ENCODE assay signal across 14 cellular contexts in the genomic region with DNA sequence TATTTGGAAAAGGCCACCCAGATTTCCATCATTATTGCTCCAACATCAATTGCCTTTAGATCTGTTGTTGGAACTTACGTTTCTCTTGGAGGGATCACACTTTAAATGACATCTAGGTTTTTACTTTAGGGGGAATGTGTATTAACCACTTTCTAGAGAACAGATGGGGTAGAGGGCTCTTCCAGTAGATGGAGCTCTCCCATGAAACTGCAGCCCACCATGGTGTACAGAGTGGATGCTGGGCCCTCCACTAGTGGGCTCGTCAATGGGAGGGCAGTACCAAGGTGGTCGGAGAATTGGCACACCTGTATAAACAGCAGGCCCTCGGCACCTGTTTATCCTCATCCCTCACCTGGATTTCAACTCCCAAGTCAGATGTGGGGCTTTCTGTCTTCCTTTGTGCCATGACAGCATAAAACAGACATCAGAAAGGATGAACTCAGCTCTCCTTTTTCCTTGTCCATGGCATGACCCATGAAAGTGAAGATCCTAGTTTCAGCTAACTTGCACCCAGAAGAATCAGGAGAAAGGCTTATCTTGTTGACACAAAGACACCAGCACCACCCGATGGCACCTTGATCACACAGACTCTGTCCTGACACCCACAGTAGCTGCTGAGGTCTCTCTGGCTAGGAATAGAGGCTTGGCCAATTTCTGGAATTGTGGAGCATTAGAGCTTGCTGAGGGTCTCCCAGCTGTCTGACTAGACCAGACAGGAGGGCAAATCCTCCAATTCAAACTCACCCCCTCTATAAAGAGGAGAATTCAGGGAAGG.
DNase-seq lines count a peak whose midpoint lies in the region; ATAC-seq and TF ChIP-seq lines count a peak whose summit lies in the region.
"Had no signal": no experiment of that assay in that cellular context is flagged by ENCODE, and none has a peak within 500 bp of the region (broad histone marks: within the 10 kb centered on the region; RNA-seq: fewer than 3 reads in every experiment).

No MANE protein-coding gene starts in this region.

- in situ Hi-C loops in mammary epithelial cell (cut with MboI; ENCODE audit: low sequenced_read_pairs in 2 of 2): no loop called here

- no peaks in the 10 kb centered on the region for H3K9me3 Mint-ChIP-seq in stimulated activated effector memory CD8-positive, alpha-beta T cell treated with anti-CD3 and anti-CD28 coated beads, Interleukin-12 subunit alpha, Interleukin-12 subunit beta, amount 100 ng/mL, for 72 hours
- H3K9me3 Mint-ChIP-seq in activated CD8-positive, alpha-beta T cell treated with anti-CD3 and anti-CD28 coated beads for 36 hours: no peaks in the 10 kb centered on the region

- H3K36me3 ChIP-seq in mammary epithelial cell (ENCODE audit: insufficient read depth, low read length): no peaks in the 10 kb centered on the region
- H3K36me3 ChIP-seq in breast epithelium: no peaks in the 10 kb centered on the region
- no peaks in the 10 kb centered on the region for H3K36me3 ChIP-seq in Loucy (ENCODE audit: insufficient read depth, low read length)
- H3K36me3 ChIP-seq: gastrocnemius medialis had no signal

- H4K20me1 ChIP-seq in mammary epithelial cell (ENCODE audit: insufficient read depth, low read length): no peaks in the 10 kb centered on the region
- H4K20me1 ChIP-seq in Loucy (ENCODE audit: insufficient read depth, low read length, poor library complexity, severe bottlenecking): no peaks in the 10 kb centered on the region

- no peak overlapping the region for H3K4me3 Mint-ChIP-seq in stimulated activated effector memory CD8-positive, alpha-beta T cell treated with anti-CD3 and anti-CD28 coated beads, Interleukin-12 subunit alpha, Interleukin-12 subunit beta, amount 100 ng/mL, for 72 hours
- H3K4me3 Mint-ChIP-seq in activated CD8-positive, alpha-beta T cell treated with anti-CD3 and anti-CD28 coated beads for 36 hours: no peak overlapping the region

- no peaks in the 10 kb centered on the region for H3K36me3 Mint-ChIP-seq in stimulated activated effector memory CD8-positive, alpha-beta T cell treated with anti-CD3 and anti-CD28 coated beads, Interleukin-12 subunit alpha, Interleukin-12 subunit beta, amount 100 ng/mL, for 72 hours
- no peaks in the 10 kb centered on the region for H3K36me3 Mint-ChIP-seq in activated CD8-positive, alpha-beta T cell treated with anti-CD3 and anti-CD28 coated beads for 36 hours (ENCODE audit: low read depth)

- H3K4me2 ChIP-seq in mammary epithelial cell (ENCODE audit: insufficient read depth, low read depth, low read length): no peak overlapping the region
- no peak overlapping the region for H3K4me2 ChIP-seq in Loucy (ENCODE audit: low read depth, low read length, poor library complexity, severe bottlenecking)

- H3K4me1 ChIP-seq in mammary epithelial cell (ENCODE audit: insufficient read depth, low read length) (no peaks in the 10 kb centered on the region), breast epithelium (no peaks in the 10 kb centered on the region), Loucy (ENCODE audit: insufficient read depth, low read length, poor library complexity, severe bottlenecking) (no peaks in the 10 kb centered on the region)
- H3K4me1 ChIP-seq: gastrocnemius medialis had no signal

- no peaks in the 10 kb centered on the region for H3K79me2 ChIP-seq in mammary epithelial cell (ENCODE audit: insufficient read depth, low read length)
- H3K79me2 ChIP-seq in Loucy (ENCODE audit: insufficient read depth, low read length): no peaks in the 10 kb centered on the region

- CTCF ChIA-PET in mammary epithelial cell (lab: Charles Lee; ENCODE audit: low non-redundant PET): interaction anchor here (0.6 kb wide), 2 partner anchors 64 to 67 kb away, joined by 8 to 12 read pairs; no protein-coding TSS in a partner anchor
- CTCF ChIA-PET in activated CD8-positive, alpha-beta T cell treated with anti-CD3 and anti-CD28 coated beads for 36 hours (lab: Charles Lee): no interaction called here

- H3K9ac ChIP-seq in mammary epithelial cell (ENCODE audit: insufficient read depth, low read length): no peak overlapping the region
- no peak overlapping the region for H3K9ac ChIP-seq in Loucy (ENCODE audit: low read depth, low read length, poor library complexity, severe bottlenecking)

- no peak for TF ChIP-seq POLR2A in breast epithelium (IDR thresholded peaks at IDR 0.05)

- H3K27me3 ChIP-seq in mammary epithelial cell (ENCODE audit: insufficient read depth, low read length) (no peaks in the 10 kb centered on the region), breast epithelium (no peaks in the 10 kb centered on the region), Loucy (ENCODE audit: insufficient read depth, low read length, poor library complexity, severe bottlenecking) (no peaks in the 10 kb centered on the region)
- H3K27me3 ChIP-seq: gastrocnemius medialis had no signal

- no peaks in the 10 kb centered on the region for H3K9me2 ChIP-seq in Loucy (replicated peaks; ENCODE audit: low read depth, low read length)

- H2AFZ ChIP-seq in mammary epithelial cell (ENCODE audit: low read depth, low read length): no peak overlapping the region
- H2AFZ ChIP-seq in Loucy (ENCODE audit: low read length): 0 out of 2 replicates have a peak overlapping the region, but pooled peaks have one; percentile 35

- H3K4me3 ChIP-seq in mammary epithelial cell (replicated peaks in 1 of 3; ENCODE audit: insufficient read depth in 1 of 3, low read depth in 2 of 3, low read length in 3 of 3): no peak overlapping the region
- H3K4me3 ChIP-seq in breast epithelium: no peak overlapping the region
- H3K4me3 ChIP-seq in Loucy (ENCODE audit: low read length, poor library complexity, severe bottlenecking): no peak overlapping the region
- no peak overlapping the region for H3K4me3 ChIP-seq in epithelial cell of esophagus (ENCODE audit: low read length)
- H3K4me3 ChIP-seq: gastrocnemius medialis had no signal

- WGBS in mammary epithelial cell (ENCODE audit: low coverage, missing lambda C conversion rate): 86% methylated on average over 5 of the region's 5 CpGs

- no peaks in the 10 kb centered on the region for H3K4me1 Mint-ChIP-seq in stimulated activated effector memory CD8-positive, alpha-beta T cell treated with anti-CD3 and anti-CD28 coated beads, Interleukin-12 subunit alpha, Interleukin-12 subunit beta, amount 100 ng/mL, for 72 hours
- H3K4me1 Mint-ChIP-seq in activated CD8-positive, alpha-beta T cell treated with anti-CD3 and anti-CD28 coated beads for 36 hours (ENCODE audit: low read depth): no peaks in the 10 kb centered on the region

- DNase-seq in mammary epithelial cell (no peak), breast epithelium (ENCODE audit: low spot score in 2 of 2) (no peak), epithelial cell of esophagus (ENCODE audit: low read depth) (peak; percentile 29), RKO (ENCODE audit: low spot score) (no peak)
- no peak for DNase-seq in stimulated activated effector memory CD8-positive, alpha-beta T cell treated with anti-CD3 and anti-CD28 coated beads, Interleukin-12 subunit alpha, Interleukin-12 subunit beta, amount 100 ng/mL, for 72 hours (ENCODE audit: low spot score in 2 of 2)
- no peak for DNase-seq in activated CD8-positive, alpha-beta T cell treated with anti-CD3 and anti-CD28 coated beads for 36 hours
- DNase-seq: activated effector memory CD4-positive, alpha-beta T cell treated with anti-CD3 and anti-CD28 coated beads, Interleukin-2, amount 50 U/mL, for 16 hours; DMS79; gastrocnemius medialis; kidney; NCI-H2081 treated with DMSO at 0.1 percent for 48 hours; NCI-H774 had no signal

- H3K27me3 Mint-ChIP-seq in activated CD8-positive, alpha-beta T cell treated with anti-CD3 and anti-CD28 coated beads for 36 hours: peaks cover 1% of the 10 kb centered on the region

- TF ChIP-seq CTCF in mammary epithelial cell (conservative IDR thresholded peaks at IDR 0.05 in 1 of 2, IDR thresholded peaks at IDR 0.05 in 1 of 2; ENCODE audit: extremely low read depth in 1 of 2, insufficient read depth in 1 of 2, low read depth in 1 of 2, low read length in 2 of 2) (peak; percentile 19 to 51), breast epithelium (IDR thresholded peaks at IDR 0.05) (no peak), Loucy (conservative IDR thresholded peaks at IDR 0.05; ENCODE audit: low read length) (peak; percentile 60), epithelial cell of esophagus (IDR thresholded peaks at IDR 0.05; ENCODE audit: insufficient read depth, low read depth, low read length, missing control alignments) (peak; percentile 22)
- TF ChIP-seq CTCF in activated CD8-positive, alpha-beta T cell treated with anti-CD3 and anti-CD28 coated beads for 36 hours (IDR thresholded peaks at IDR 0.05): no peak

- BruUV-seq in mammary epithelial cell (replicated peaks; lab: Mats Ljungman, UMichigan): no TSS peak

- peak; percentile 42 for ATAC-seq in stimulated activated effector memory CD8-positive, alpha-beta T cell treated with anti-CD3 and anti-CD28 coated beads, Interleukin-12 subunit alpha, Interleukin-12 subunit beta, amount 100 ng/mL, for 72 hours
- no peak for ATAC-seq in HG03354 (IDR thresholded peaks at IDR 0.05; ENCODE audit: poor library complexity, severe bottlenecking, unreplicated experiment)
- no peak for ATAC-seq in activated CD8-positive, alpha-beta T cell treated with anti-CD3 and anti-CD28 coated beads for 36 hours
- ATAC-seq: gastrocnemius medialis had no signal

- dilution Hi-C loops in mammary epithelial cell (cut with HindIII; ENCODE audit: low sequenced_read_pairs): loop anchor here (5.0 kb wide), 1 partner anchor 78 kb away; no protein-coding TSS in a partner anchor

- no peak overlapping the region for H3K27ac Mint-ChIP-seq in stimulated activated effector memory CD8-positive, alpha-beta T cell treated with anti-CD3 and anti-CD28 coated beads, Interleukin-12 subunit alpha, Interleukin-12 subunit beta, amount 100 ng/mL, for 72 hours
- no peak overlapping the region for H3K27ac Mint-ChIP-seq in activated CD8-positive, alpha-beta T cell treated with anti-CD3 and anti-CD28 coated beads for 36 hours

- intact Hi-C loops in mammary epithelial cell (cut with micrococcal nuclease): loop anchor here (1.0 kb wide), 2 partner anchors 109 to 144 kb away; no protein-coding TSS in a partner anchor
- intact Hi-C loops in breast epithelium (cut with DNase I; ENCODE audit: low total_unique reads): no loop called here
- intact Hi-C loops in activated CD8-positive, alpha-beta T cell treated with anti-CD3 and anti-CD28 coated beads for 36 hours (cut with micrococcal nuclease): no loop called here

- no peaks in the 10 kb centered on the region for H3K9me3 ChIP-seq in mammary epithelial cell (replicated peaks; ENCODE audit: insufficient read depth, low read length)
- H3K9me3 ChIP-seq in breast epithelium: no peaks in the 10 kb centered on the region
- no peaks in the 10 kb centered on the region for H3K9me3 ChIP-seq in Loucy (ENCODE audit: insufficient read depth, low read depth, low read length)
- H3K9me3 ChIP-seq: gastrocnemius medialis had no signal

- H3F3A ChIP-seq in Loucy (ENCODE audit: low read depth): no peaks in the 10 kb centered on the region

- POLR2A ChIA-PET in activated CD8-positive, alpha-beta T cell treated with anti-CD3 and anti-CD28 coated beads for 36 hours (lab: Charles Lee): no interaction called here

- H3K27ac ChIP-seq in mammary epithelial cell (ENCODE audit: insufficient read depth, low read depth, low read length) (no peak overlapping the region), breast epithelium (no peak overlapping the region)
- H3K27ac ChIP-seq: gastrocnemius medialis had no signal

Comparison
In these comparisons a context has a peak if more than half of its experiments do, and no peak if none do; other contexts are left out.
1. CTCF ChIP-seq: peak in mammary epithelial cell (2 of 2), Loucy (single experiment) and epithelial cell of esophagus (single experiment); none in breast epithelium (0 of 3) and activated CD8-positive, alpha-beta T cell treated with anti-CD3 and anti-CD28 coated beads for 36 hours (single experiment).